ENCODE assay signal across 21 cellular contexts in genomic region chr4:128255906-128256305, GRCh38.
"Had no signal": no experiment of that assay in that cellular context is flagged by ENCODE, and none has a peak within 500 bp of the region (broad histone marks: within the 10 kb centered on the region; RNA-seq: fewer than 3 reads in every experiment).

No MANE protein-coding gene starts in this region.

- H3K9me3 ChIP-seq: SK-N-SH had no signal

- ATAC-seq: Panc1, PC-3, T-cell had no signal

- DNase-seq: KBM-7; MV-4-11; NCI-H1048; NCI-H1105; NCI-H1417 treated with DMSO at 0.1 percent for 48 hours; NCI-H146; NCI-H1694 treated with DMSO at 0.1 percent for 48 hours; NCI-H1930; NCI-H2107; NCI-H2227 treated with DMSO at 0.1 percent for 48 hours; NCI-H524; NCI-H774; NK-92 treated with Interleukin-12 subunit alpha and Interleukin-12 subunit beta, amount 100 ng/mL, for 24 hours; PC-3; SHP77; SK-N-SH; SW 1271; T-cell had no signal

- H3K27ac ChIP-seq: HL-60, RWPE1 had no signal
